Comparison of ENCODE assay signal across 7 cellular contexts in the genomic region with DNA sequence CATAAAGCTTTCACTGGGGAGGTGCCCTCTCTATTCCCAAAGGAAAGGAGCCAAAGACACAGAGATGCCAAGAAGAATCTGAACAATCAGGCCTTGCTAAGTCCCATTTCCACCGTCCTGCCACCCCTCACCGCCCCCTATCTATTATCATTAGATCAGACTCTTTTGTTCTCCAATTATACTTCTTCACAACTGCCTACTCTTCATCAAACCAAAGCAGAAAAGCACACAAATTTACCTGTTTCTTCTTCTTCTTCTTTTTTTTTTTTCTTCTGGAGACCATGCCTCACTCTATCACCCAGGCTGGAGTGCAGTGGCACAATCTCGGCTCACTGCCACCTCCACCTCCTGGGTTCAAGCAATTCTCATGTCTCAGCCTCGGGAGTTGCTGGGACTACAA.
"Had no signal": no experiment of that assay in that cellular context is flagged by ENCODE, and none has a peak within 500 bp of the region (broad histone marks: within the 10 kb centered on the region; RNA-seq: fewer than 3 reads in every experiment).

No MANE protein-coding gene starts in this region.

- H3K27ac ChIP-seq: HL-60, KMS-11 had no signal

- H3K9ac ChIP-seq: KMS-11 had no signal

- H3K4me3 Mint-ChIP-seq: IgD-negative memory B cell had no signal

- H3K36me3 Mint-ChIP-seq: IgD-negative memory B cell had no signal

- DNase-seq: IMR-90, KBM-7, KG1 had no signal

- H3K4me1 Mint-ChIP-seq: IgD-negative memory B cell had no signal

- H3K4me3 ChIP-seq: K562 had no signal

- H3K27ac Mint-ChIP-seq: IgD-negative memory B cell had no signal
